1 cellular context compared by ENCODE assay signal in the genomic region with DNA sequence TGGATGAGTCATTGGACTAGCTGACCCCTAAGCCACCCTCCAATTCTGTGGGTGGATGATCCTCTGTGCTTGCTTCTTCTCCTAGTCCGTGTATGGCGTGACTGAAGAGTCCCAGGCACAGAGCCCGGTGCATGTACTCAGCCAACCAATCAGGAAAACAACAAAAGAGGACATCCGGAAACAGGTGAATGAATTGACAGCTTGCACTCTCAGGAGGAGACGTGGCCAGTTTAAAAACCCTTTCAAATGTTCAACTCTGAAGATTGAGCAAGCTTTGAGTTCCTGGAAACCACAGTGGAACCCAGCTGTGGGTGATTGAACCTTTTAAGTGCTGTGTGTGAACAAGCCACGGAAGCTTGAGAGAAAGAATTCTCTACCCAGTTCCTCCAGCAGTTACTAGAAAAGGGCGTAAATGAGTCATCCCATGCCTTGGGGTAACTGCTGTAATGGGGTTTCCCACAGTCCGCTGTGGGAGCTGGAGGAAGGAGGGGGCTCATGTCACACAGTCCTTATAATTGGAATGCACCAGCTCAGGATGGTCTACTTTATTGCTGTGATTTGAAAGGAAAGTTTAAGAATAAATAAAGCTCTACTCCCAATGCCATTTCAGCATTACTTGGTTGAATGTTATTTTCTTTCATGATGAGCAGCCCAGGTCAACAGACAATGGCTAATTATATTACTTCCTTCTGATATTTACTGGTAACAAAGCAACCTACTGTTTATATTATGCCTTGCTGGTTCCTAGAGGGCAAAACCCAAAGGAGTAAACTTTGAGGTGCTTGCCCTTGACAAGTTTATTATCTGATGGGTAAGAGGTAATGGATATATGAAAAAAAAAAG.
A peak's percentile ranks its signal among the peaks of the same experiment; 100 is the strongest.
TF ChIP-seq lines count a peak whose summit lies in the region.

No MANE protein-coding gene starts in this region.

TF ChIP-seq in GM12878, 131 proteins besides CTCF, POLR2A, EP300 and RAD21 (continued from another document and continues in another):
- TF ChIP-seq, protein P1, sequence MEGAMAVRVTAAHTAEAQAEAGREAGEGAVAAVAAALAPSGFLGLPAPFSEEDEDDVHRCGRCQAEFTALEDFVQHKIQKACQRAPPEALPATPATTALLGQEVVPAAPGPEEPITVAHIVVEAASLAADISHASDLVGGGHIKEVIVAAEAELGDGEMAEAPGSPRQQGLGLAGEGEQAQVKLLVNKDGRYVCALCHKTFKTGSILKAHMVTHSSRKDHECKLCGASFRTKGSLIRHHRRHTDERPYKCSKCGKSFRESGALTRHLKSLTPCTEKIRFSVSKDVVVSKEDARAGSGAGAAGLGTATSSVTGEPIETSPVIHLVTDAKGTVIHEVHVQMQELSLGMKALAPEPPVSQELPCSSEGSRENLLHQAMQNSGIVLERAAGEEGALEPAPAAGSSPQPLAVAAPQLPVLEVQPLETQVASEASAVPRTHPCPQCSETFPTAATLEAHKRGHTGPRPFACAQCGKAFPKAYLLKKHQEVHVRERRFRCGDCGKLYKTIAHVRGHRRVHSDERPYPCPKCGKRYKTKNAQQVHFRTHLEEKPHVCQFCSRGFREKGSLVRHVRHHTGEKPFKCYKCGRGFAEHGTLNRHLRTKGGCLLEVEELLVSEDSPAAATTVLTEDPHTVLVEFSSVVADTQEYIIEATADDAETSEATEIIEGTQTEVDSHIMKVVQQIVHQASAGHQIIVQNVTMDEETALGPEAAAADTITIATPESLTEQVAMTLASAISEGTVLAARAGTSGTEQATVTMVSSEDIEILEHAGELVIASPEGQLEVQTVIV (IDR thresholded peaks at IDR 0.05; ENCODE audit: borderline replicate concordance, partially characterized antibody), result no peak
- no peak for TF ChIP-seq USF1 (IDR thresholded peaks at IDR 0.05; ENCODE audit: borderline replicate concordance, extremely low read length, insufficient read depth, low read depth, low read length)
- TF ChIP-seq CBX3 (IDR thresholded peaks at IDR 0.05; ENCODE audit: borderline replicate concordance, low read depth), result no peak
- TF ChIP-seq ZBED1 (IDR thresholded peaks at IDR 0.05; ENCODE audit: borderline replicate concordance), result peak; percentile 95
- TF ChIP-seq NFXL1 (IDR thresholded peaks at IDR 0.05; ENCODE audit: borderline replicate concordance), result no peak
- TF ChIP-seq RB1 (IDR thresholded peaks at IDR 0.05; ENCODE audit: borderline replicate concordance), result no peak
- TF ChIP-seq BACH1 (IDR thresholded peaks at IDR 0.05; ENCODE audit: borderline replicate concordance), result peak; percentile 96; the same call in 1 of the 2 replicates
- TF ChIP-seq NRF1 (conservative IDR thresholded peaks at IDR 0.05; ENCODE audit: low read depth, low read length), result no peak
- TF ChIP-seq CBFB (IDR thresholded peaks at IDR 0.05; ENCODE audit: low read depth), result peak; percentile 86
- TF ChIP-seq JUNB (IDR thresholded peaks at IDR 0.05), result peak; percentile 98
- TF ChIP-seq, protein P2, sequence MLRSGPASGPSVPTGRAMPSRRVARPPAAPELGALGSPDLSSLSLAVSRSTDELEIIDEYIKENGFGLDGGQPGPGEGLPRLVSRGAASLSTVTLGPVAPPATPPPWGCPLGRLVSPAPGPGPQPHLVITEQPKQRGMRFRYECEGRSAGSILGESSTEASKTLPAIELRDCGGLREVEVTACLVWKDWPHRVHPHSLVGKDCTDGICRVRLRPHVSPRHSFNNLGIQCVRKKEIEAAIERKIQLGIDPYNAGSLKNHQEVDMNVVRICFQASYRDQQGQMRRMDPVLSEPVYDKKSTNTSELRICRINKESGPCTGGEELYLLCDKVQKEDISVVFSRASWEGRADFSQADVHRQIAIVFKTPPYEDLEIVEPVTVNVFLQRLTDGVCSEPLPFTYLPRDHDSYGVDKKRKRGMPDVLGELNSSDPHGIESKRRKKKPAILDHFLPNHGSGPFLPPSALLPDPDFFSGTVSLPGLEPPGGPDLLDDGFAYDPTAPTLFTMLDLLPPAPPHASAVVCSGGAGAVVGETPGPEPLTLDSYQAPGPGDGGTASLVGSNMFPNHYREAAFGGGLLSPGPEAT (IDR thresholded peaks at IDR 0.05; ENCODE audit: low read depth), result peak; percentile 99
- TF ChIP-seq RBBP5 (conservative IDR thresholded peaks at IDR 0.05), result no peak
- TF ChIP-seq IRF4 (IDR thresholded peaks at IDR 0.05; ENCODE audit: low read depth, low read length), result peak; percentile 99
- TF ChIP-seq NFYA (IDR thresholded peaks at IDR 0.05; ENCODE audit: borderline replicate concordance, low read depth, low read length), result no peak
- peak; percentile 95 for TF ChIP-seq PAX5 (IDR thresholded peaks at IDR 0.05; ENCODE audit: borderline replicate concordance, low read depth, low read length)
- peak; percentile 95 for TF ChIP-seq TCF12 (IDR thresholded peaks at IDR 0.05; ENCODE audit: low read depth, low read length)
- peak in 1 of 2 experiments; percentile 98; a peak in 2 of 4 replicates for TF ChIP-seq ETV6 (conservative IDR thresholded peaks at IDR 0.05 in 1 of 2, IDR thresholded peaks at IDR 0.05 in 1 of 2; ENCODE audit: borderline replicate concordance in 1 of 2, low read depth in 1 of 2)
- TF ChIP-seq ASH2L (IDR thresholded peaks at IDR 0.05; ENCODE audit: borderline replicate concordance, low read depth), result no peak
- TF ChIP-seq POU2F2 (IDR thresholded peaks at IDR 0.05; ENCODE audit: borderline replicate concordance, low read depth, low read length), result peak; percentile 90
- TF ChIP-seq STAT3 (IDR thresholded peaks at IDR 0.05; ENCODE audit: low read depth, low read length), result peak; percentile 89
- peak; percentile 80 for TF ChIP-seq NR2F1 (conservative IDR thresholded peaks at IDR 0.05)
- peak; percentile 72; the same call in 1 of the 2 replicates for TF ChIP-seq TARDBP (IDR thresholded peaks at IDR 0.05; ENCODE audit: borderline replicate concordance)
- TF ChIP-seq NFIC (IDR thresholded peaks at IDR 0.05; ENCODE audit: low read depth, low read length), result peak; percentile 99
- no peak for TF ChIP-seq ZNF384 (IDR thresholded peaks at IDR 0.05; ENCODE audit: borderline replicate concordance, low read depth, low read length)
- peak; percentile 99 for TF ChIP-seq CUX1 (IDR thresholded peaks at IDR 0.05; ENCODE audit: insufficient replicate concordance, low read depth, low read length)
- peak; percentile 93 for TF ChIP-seq PKNOX1 (IDR thresholded peaks at IDR 0.05)
- TF ChIP-seq SMAD5 (IDR thresholded peaks at IDR 0.05; ENCODE audit: low read depth), result no peak
- TF ChIP-seq MEF2A (IDR thresholded peaks at IDR 0.05; ENCODE audit: insufficient read depth, low read depth, low read length), result peak; percentile 89
- TF ChIP-seq IKZF2 (IDR thresholded peaks at IDR 0.05), result peak; percentile 99
- 0 out of 2 replicates have a peak, but pooled peaks have one; percentile 44 for TF ChIP-seq HDAC2 (IDR thresholded peaks at IDR 0.05)
- TF ChIP-seq STAT1 (conservative IDR thresholded peaks at IDR 0.05), result no peak
- no peak for TF ChIP-seq PAX8 (IDR thresholded peaks at IDR 0.05)
- TF ChIP-seq ZNF592 (IDR thresholded peaks at IDR 0.05), result no peak; the same call in 1 of the 2 replicates
- no peak; the same call in none of the 2 replicates for TF ChIP-seq NKRF (conservative IDR thresholded peaks at IDR 0.05)
- no peak for TF ChIP-seq FOS (IDR thresholded peaks at IDR 0.05; ENCODE audit: borderline replicate concordance, extremely low read depth, insufficient read length)
- TF ChIP-seq CEBPB (IDR thresholded peaks at IDR 0.05; ENCODE audit: borderline replicate concordance in 1 of 2, low read depth in 2 of 2, low read length in 2 of 2), result peak; percentile 79 to 92; a peak in 3 of 4 replicates
- no peak for TF ChIP-seq HDAC6 (IDR thresholded peaks at IDR 0.05; ENCODE audit: unreplicated experiment)
- TF ChIP-seq NBN (IDR thresholded peaks at IDR 0.05), result peak; percentile 95
- TF ChIP-seq SIN3A (IDR thresholded peaks at IDR 0.05; ENCODE audit: low read depth, low read length), result peak; percentile 43; the same call in 1 of the 2 replicates
- TF ChIP-seq MYC (IDR thresholded peaks at IDR 0.05; ENCODE audit: insufficient read depth, insufficient read length, insufficient replicate concordance, low read length, severe bottlenecking), result no peak
- TF ChIP-seq SPI1 (IDR thresholded peaks at IDR 0.05; ENCODE audit: borderline replicate concordance, insufficient read depth, low read depth, low read length), result peak; percentile 98
